In the genomic region with DNA sequence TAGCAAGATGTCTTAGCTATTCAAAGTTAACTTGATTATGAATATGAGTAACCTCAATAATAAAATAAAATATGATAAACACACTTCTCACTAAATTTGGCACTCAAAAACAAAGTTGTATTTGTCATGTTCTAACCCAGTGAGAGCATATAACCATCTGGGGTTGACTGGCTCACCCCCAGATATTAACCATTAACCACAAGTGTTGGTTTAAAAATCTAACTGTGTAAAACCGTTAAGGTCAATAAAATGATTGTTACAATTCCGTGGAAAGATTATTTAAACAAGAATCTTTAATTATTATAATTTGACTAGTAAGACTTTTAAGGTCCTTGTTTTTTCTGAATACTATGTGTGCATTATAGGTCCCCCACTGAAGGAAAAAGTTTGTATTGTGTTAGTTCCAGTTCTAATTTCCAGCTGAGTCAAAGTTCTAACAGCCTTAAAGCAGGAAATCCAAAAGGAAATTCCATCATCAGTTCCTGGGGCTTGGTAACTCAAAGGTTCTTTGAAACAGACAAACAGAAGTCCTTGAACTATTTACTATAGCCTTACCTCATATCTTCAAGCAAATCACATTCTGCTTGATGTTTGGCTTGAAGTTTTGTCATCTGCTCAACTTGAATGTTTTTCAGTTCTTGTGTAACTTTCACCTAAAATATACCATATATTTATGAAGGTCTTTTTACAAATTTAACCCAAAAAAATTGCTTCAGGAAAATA, we compare ENCODE assay signal across 1 cellular context.
TF ChIP-seq lines count a peak whose summit lies in the region.

No MANE protein-coding gene starts in this region.

TF ChIP-seq in HepG2, 621 proteins besides CTCF, POLR2A, EP300 and RAD21 (continues in another document):
- TF ChIP-seq, protein P1, sequence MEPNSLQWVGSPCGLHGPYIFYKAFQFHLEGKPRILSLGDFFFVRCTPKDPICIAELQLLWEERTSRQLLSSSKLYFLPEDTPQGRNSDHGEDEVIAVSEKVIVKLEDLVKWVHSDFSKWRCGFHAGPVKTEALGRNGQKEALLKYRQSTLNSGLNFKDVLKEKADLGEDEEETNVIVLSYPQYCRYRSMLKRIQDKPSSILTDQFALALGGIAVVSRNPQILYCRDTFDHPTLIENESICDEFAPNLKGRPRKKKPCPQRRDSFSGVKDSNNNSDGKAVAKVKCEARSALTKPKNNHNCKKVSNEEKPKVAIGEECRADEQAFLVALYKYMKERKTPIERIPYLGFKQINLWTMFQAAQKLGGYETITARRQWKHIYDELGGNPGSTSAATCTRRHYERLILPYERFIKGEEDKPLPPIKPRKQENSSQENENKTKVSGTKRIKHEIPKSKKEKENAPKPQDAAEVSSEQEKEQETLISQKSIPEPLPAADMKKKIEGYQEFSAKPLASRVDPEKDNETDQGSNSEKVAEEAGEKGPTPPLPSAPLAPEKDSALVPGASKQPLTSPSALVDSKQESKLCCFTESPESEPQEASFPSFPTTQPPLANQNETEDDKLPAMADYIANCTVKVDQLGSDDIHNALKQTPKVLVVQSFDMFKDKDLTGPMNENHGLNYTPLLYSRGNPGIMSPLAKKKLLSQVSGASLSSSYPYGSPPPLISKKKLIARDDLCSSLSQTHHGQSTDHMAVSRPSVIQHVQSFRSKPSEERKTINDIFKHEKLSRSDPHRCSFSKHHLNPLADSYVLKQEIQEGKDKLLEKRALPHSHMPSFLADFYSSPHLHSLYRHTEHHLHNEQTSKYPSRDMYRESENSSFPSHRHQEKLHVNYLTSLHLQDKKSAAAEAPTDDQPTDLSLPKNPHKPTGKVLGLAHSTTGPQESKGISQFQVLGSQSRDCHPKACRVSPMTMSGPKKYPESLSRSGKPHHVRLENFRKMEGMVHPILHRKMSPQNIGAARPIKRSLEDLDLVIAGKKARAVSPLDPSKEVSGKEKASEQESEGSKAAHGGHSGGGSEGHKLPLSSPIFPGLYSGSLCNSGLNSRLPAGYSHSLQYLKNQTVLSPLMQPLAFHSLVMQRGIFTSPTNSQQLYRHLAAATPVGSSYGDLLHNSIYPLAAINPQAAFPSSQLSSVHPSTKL (CRISPR knock-in tag; IDR thresholded peaks at IDR 0.05), result peak; percentile 63
- peak; percentile 14; the same call in 1 of the 2 replicates for TF ChIP-seq TFAP4 (IDR thresholded peaks at IDR 0.05; ENCODE audit: borderline replicate concordance, low read depth)
- no peak for TF ChIP-seq ZBTB42 (CRISPR knock-in tag; IDR thresholded peaks at IDR 0.05)
- TF ChIP-seq, protein P2, sequence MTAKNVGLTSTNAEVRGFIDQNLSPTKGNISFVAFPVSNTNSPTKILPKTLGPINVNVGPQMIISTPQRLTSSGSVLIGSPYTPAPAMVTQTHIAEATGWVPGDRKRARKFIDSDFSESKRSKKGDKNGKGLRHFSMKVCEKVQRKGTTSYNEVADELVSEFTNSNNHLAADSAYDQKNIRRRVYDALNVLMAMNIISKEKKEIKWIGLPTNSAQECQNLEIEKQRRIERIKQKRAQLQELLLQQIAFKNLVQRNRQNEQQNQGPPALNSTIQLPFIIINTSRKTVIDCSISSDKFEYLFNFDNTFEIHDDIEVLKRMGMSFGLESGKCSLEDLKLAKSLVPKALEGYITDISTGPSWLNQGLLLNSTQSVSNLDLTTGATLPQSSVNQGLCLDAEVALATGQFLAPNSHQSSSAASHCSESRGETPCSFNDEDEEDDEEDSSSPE (CRISPR knock-in tag; IDR thresholded peaks at IDR 0.05), result no peak
- TF ChIP-seq IRF2 (CRISPR knock-in tag; IDR thresholded peaks at IDR 0.05), result peak; percentile 57; the same call in 1 of the 2 replicates
- 0 out of 2 replicates have a peak, but pooled peaks have one; percentile 15 for TF ChIP-seq ELF1 (CRISPR knock-in tag; IDR thresholded peaks at IDR 0.05)
- TF ChIP-seq PAXIP1 (CRISPR knock-in tag; conservative IDR thresholded peaks at IDR 0.05), result peak; percentile 67
- no peak for TF ChIP-seq PRDM10 (CRISPR knock-in tag; IDR thresholded peaks at IDR 0.05; ENCODE audit: low read depth)
- TF ChIP-seq NFIC (IDR thresholded peaks at IDR 0.05; ENCODE audit: low read length), result 0 out of 2 replicates have a peak, but pooled peaks have one; percentile 20
- TF ChIP-seq, protein P3, sequence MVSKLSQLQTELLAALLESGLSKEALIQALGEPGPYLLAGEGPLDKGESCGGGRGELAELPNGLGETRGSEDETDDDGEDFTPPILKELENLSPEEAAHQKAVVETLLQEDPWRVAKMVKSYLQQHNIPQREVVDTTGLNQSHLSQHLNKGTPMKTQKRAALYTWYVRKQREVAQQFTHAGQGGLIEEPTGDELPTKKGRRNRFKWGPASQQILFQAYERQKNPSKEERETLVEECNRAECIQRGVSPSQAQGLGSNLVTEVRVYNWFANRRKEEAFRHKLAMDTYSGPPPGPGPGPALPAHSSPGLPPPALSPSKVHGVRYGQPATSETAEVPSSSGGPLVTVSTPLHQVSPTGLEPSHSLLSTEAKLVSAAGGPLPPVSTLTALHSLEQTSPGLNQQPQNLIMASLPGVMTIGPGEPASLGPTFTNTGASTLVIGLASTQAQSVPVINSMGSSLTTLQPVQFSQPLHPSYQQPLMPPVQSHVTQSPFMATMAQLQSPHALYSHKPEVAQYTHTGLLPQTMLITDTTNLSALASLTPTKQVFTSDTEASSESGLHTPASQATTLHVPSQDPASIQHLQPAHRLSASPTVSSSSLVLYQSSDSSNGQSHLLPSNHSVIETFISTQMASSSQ (IDR thresholded peaks at IDR 0.05; ENCODE audit: low read depth), result no peak
- TF ChIP-seq, protein P3 (CRISPR knock-in tag; IDR thresholded peaks at IDR 0.05; ENCODE audit: borderline replicate concordance), result peak; percentile 23; the same call in 1 of the 2 replicates
- TF ChIP-seq ZKSCAN5 (CRISPR knock-in tag; IDR thresholded peaks at IDR 0.05), result no peak
- TF ChIP-seq, protein P4, sequence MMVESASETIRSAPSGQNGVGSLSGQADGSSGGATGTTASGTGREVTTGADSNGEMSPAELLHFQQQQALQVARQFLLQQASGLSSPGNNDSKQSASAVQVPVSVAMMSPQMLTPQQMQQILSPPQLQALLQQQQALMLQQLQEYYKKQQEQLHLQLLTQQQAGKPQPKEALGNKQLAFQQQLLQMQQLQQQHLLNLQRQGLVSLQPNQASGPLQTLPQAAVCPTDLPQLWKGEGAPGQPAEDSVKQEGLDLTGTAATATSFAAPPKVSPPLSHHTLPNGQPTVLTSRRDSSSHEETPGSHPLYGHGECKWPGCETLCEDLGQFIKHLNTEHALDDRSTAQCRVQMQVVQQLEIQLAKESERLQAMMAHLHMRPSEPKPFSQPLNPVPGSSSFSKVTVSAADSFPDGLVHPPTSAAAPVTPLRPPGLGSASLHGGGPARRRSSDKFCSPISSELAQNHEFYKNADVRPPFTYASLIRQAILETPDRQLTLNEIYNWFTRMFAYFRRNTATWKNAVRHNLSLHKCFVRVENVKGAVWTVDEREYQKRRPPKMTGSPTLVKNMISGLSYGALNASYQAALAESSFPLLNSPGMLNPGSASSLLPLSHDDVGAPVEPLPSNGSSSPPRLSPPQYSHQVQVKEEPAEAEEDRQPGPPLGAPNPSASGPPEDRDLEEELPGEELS (CRISPR knock-in tag; IDR thresholded peaks at IDR 0.05), result peak; percentile 62; the same call in 1 of the 2 replicates
- no peak for TF ChIP-seq ZNF780A (CRISPR knock-in tag; IDR thresholded peaks at IDR 0.05)
- peak; percentile 68; the same call in 1 of the 2 replicates for TF ChIP-seq ELF3 (CRISPR knock-in tag; IDR thresholded peaks at IDR 0.05)
- TF ChIP-seq BCL6 (CRISPR knock-in tag; IDR thresholded peaks at IDR 0.05), result peak; percentile 38
- TF ChIP-seq MED1 (CRISPR knock-in tag; IDR thresholded peaks at IDR 0.05), result peak; percentile 44
- 0 out of 4 replicates have a peak, but pooled peaks of 1 of the 2 experiments have one; percentile 5 for TF ChIP-seq HMGXB4 (CRISPR knock-in tag; IDR thresholded peaks at IDR 0.05; ENCODE audit: borderline replicate concordance in 1 of 2, low read depth in 1 of 2)
- TF ChIP-seq GMEB2 (CRISPR knock-in tag; IDR thresholded peaks at IDR 0.05; ENCODE audit: low read depth), result no peak
- peak; percentile 30; the same call in 1 of the 2 replicates for TF ChIP-seq RARA (CRISPR knock-in tag; IDR thresholded peaks at IDR 0.05)
- TF ChIP-seq RXRB (CRISPR knock-in tag; IDR thresholded peaks at IDR 0.05; ENCODE audit: borderline replicate concordance), result peak; percentile 43; the same call in 1 of the 2 replicates
- TF ChIP-seq STAT5B (CRISPR knock-in tag; IDR thresholded peaks at IDR 0.05), result no peak
- no peak for TF ChIP-seq ZNF224 (CRISPR knock-in tag; IDR thresholded peaks at IDR 0.05)
- no peak for TF ChIP-seq PAWR (CRISPR knock-in tag; IDR thresholded peaks at IDR 0.05; ENCODE audit: borderline replicate concordance)
